9 cellular contexts compared by ENCODE assay signal in the genomic region with DNA sequence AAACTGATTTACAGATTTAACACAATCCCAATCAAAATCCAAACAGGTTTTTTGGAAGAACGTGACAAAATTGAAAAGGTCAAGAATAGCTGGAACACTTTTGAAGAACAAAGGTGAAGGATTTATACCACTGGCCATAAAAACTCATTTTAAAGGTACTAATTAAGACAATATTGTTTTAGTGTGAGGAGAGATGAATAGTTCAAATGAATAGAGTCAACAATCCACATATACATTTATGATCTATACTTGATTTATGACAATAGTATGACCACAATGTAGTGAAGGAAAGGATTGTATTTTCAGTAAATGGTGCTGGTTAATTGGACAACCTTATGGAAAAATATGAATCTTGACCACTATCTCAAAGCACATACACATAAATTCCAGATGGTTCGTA. TPM values are rescaled to one million over a fixed set of nuclear protein-coding genes. Genes with fewer than 3 reads are reported as not detected.
"Had no signal": no experiment of that assay in that cellular context is flagged by ENCODE, and none has a peak within 500 bp of the region (broad histone marks: within the 10 kb centered on the region; RNA-seq: fewer than 3 reads in every experiment).

No MANE protein-coding gene starts in this region.

- H3K27ac ChIP-seq: HL-60 had no signal

- DNase-seq: IMR-90, KBM-7, KG1 had no signal

- H3K36me3 Mint-ChIP-seq: IgD-negative memory B cell had no signal

- ATAC-seq: HepG2, K562 had no signal

- H3K27ac Mint-ChIP-seq: IgD-negative memory B cell had no signal

- H3K4me1 Mint-ChIP-seq: IgD-negative memory B cell had no signal

- H3K4me3 ChIP-seq: K562 had no signal

- H3K4me3 Mint-ChIP-seq: IgD-negative memory B cell had no signal

- H3K9me3 Mint-ChIP-seq: IgD-negative memory B cell had no signal

RNA-seq across cellular contexts. Expression of a gene that starts 29.3 kb away (rescaled TPM):
- total RNA-seq: HepG2, HT-29, HT1080, IMR-90, K562 had no signal
- polyA plus RNA-seq: HepG2, IgD-negative memory B cell, IMR-90, K562 had no signal
